Comparison of ENCODE assay signal across 8 cellular contexts in the genomic region with DNA sequence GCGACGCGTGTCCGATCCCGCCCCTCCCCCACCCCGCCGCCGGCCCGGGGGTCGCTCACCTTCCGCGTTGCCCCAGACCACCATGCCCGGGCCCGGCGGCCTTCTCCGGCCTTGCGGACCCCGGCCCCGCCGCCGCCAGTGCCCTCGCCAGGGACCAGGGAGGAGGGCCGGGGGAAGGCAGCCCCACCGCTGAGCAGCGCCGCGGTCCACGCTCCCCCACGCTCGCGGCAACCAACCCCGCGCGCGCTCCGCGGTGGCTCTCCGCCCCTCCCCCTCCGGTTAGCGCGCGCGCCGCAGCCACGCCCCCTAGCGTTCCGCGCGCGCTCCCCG. TPM values are rescaled to one million over a fixed set of nuclear protein-coding genes. Genes with fewer than 3 reads are reported as not detected.
DNase-seq lines count a peak whose midpoint lies in the region; ATAC-seq and TF ChIP-seq lines count a peak whose summit lies in the region.

A gene (minus strand): TSS at position 260 of the 330 bp plus-strand sequence. CDS start 25,042 bp downstream, outside the sequence.

- CTCF ChIA-PET in activated CD8-positive, alpha-beta memory T cell treated with anti-CD3 and anti-CD28 coated beads, Interleukin-2, amount 10 ng/mL, durations not matched to agents 7 days and 5 days (lab: Charles Lee), result interaction anchor here (0.7 to 1.9 kb wide), 14 partner anchors 47 to 653 kb away, joined by 3 to 20 read pairs (median 3); a partner anchor contains a TSS

- no peak for ATAC-seq in activated CD8-positive, alpha-beta memory T cell treated with anti-CD3 and anti-CD28 coated beads, Interleukin-2, amount 10 ng/mL, durations not matched to agents 7 days and 5 days
- no peak for ATAC-seq in GM18909 (IDR thresholded peaks at IDR 0.05; ENCODE audit: poor library complexity, unreplicated experiment)

- WGBS in adipose tissue, 3 donors, result 0 to 1% (median 1%) methylated on average over 1 to 46 of the region's 51 CpGs
- WGBS in spleen, 5 donors, result 0 to 1% (median 0%) methylated on average over 12 to 51 of the region's 51 CpGs; no CpG with 5 or more reads in 1 of the 5 donors

- H3K27ac ChIP-seq in adipose tissue (ENCODE audit: low read depth, low read length) (peak within 1 kb of the TSS; percentile 96), spleen (peak within 1 kb of the TSS; percentile 91 to 99 (median 96))

- H3K36me3 Mint-ChIP-seq in activated CD8-positive, alpha-beta memory T cell treated with anti-CD3 and anti-CD28 coated beads, Interleukin-2, amount 10 ng/mL, durations not matched to agents 7 days and 5 days, result peaks cover 7% of the 10 kb centered on the region

- H3K4me1 Mint-ChIP-seq in activated CD8-positive, alpha-beta memory T cell treated with anti-CD3 and anti-CD28 coated beads, Interleukin-2, amount 10 ng/mL, durations not matched to agents 7 days and 5 days, result peaks cover 35% of the 10 kb centered on the region

- intact Hi-C loops in spleen (cut with DNase I; ENCODE audit: low total_unique reads), result no loop called here
- intact Hi-C loops in posterior cingulate gyrus (cut with DNase I), result loop anchor here (1.0 to 10.0 kb wide), 4 partner anchors 47 to 405 kb away; a partner anchor contains a TSS

- no peak for TF ChIP-seq POLR2A in spleen (IDR thresholded peaks at IDR 0.05)

- no peaks in the 10 kb centered on the region for H3K9me3 Mint-ChIP-seq in activated CD8-positive, alpha-beta memory T cell treated with anti-CD3 and anti-CD28 coated beads, Interleukin-2, amount 10 ng/mL, durations not matched to agents 7 days and 5 days (ENCODE audit: low read depth)

- no peaks in the 10 kb centered on the region for H3K36me3 ChIP-seq in iPS-15b (ENCODE audit: control insufficient read depth, insufficient read depth, low read length)
- no peaks in the 10 kb centered on the region for H3K36me3 ChIP-seq in spleen

- H3K9me3 ChIP-seq in iPS-15b (ENCODE audit: control insufficient read depth, insufficient read depth, low read length), result no peaks in the 10 kb centered on the region
- H3K9me3 ChIP-seq in spleen, result no peaks in the 10 kb centered on the region

- H3K4me1 ChIP-seq in iPS-15b (ENCODE audit: control insufficient read depth, insufficient read depth, low read length) (peaks cover 4% of the 10 kb centered on the region), spleen (peaks cover 16 to 42% (median 37%) of the 10 kb centered on the region in 6 donors)

- H3K4me3 Mint-ChIP-seq in activated CD8-positive, alpha-beta memory T cell treated with anti-CD3 and anti-CD28 coated beads, Interleukin-2, amount 10 ng/mL, durations not matched to agents 7 days and 5 days, result peak within 1 kb of the TSS; percentile 98

- no peaks in the 10 kb centered on the region for H3K27me3 Mint-ChIP-seq in activated CD8-positive, alpha-beta memory T cell treated with anti-CD3 and anti-CD28 coated beads, Interleukin-2, amount 10 ng/mL, durations not matched to agents 7 days and 5 days

- H3K9ac ChIP-seq in iPS-15b (ENCODE audit: low read depth, low read length), result peak within 1 kb of the TSS; percentile 83

- H3K27me3 ChIP-seq in iPS-15b (ENCODE audit: control insufficient read depth, insufficient read depth, low read length) (no peaks in the 10 kb centered on the region), spleen (replicated peaks in 1 of 7) (no peaks in the 10 kb centered on the region)

- H3K4me3 ChIP-seq in iPS-15b (ENCODE audit: low read depth, low read length) (peak within 1 kb of the TSS; percentile 92), spleen (peak within 1 kb of the TSS; percentile 74 to 98 (median 90))

- TF ChIP-seq CTCF in spleen (IDR thresholded peaks at IDR 0.05 in 8 of 11, conservative IDR thresholded peaks at IDR 0.05 in 3 of 11), result no peak

- no peak for DNase-seq in activated CD8-positive, alpha-beta memory T cell treated with anti-CD3 and anti-CD28 coated beads, Interleukin-2, amount 10 ng/mL, durations not matched to agents 7 days and 5 days
- DNase-seq in activated CD8-positive, alpha-beta memory T cell treated with anti-CD3 and anti-CD28 coated beads, Interleukin-2, amount 50 U/mL, for 4 hours, result no peak
- DNase-seq in spleen (no peak), dedifferentiated amniotic fluid mesenchymal stem cell (ENCODE audit: extremely low spot score) (no peak), posterior cingulate gyrus (no peak)

- peak within 1 kb of the TSS; percentile 96 for H3K27ac Mint-ChIP-seq in activated CD8-positive, alpha-beta memory T cell treated with anti-CD3 and anti-CD28 coated beads, Interleukin-2, amount 10 ng/mL, durations not matched to agents 7 days and 5 days

RNA-seq across cellular contexts. Expression of the gene that starts here (rescaled TPM):
- 10 to 100 TPM; 37.7 to 41.8 TPM for total RNA-seq in activated CD8-positive, alpha-beta memory T cell treated with anti-CD3 and anti-CD28 coated beads, Interleukin-2, amount 10 ng/mL, durations not matched to agents 7 days and 5 days
- polyA plus RNA-seq in adipose tissue (10 to 100 TPM in 2 of 3 donors, 1 to 10 TPM in 1; 5.9 to 18.5 (median 11.8) TPM), spleen (10 to 100 TPM; 12.0 to 18.1 (median 14.1) TPM)
- 10 to 100 TPM; 39.5 to 75.1 (median 53.8) TPM for total RNA-seq in spleen
